26 cellular contexts compared by ENCODE assay signal in the genomic region with DNA sequence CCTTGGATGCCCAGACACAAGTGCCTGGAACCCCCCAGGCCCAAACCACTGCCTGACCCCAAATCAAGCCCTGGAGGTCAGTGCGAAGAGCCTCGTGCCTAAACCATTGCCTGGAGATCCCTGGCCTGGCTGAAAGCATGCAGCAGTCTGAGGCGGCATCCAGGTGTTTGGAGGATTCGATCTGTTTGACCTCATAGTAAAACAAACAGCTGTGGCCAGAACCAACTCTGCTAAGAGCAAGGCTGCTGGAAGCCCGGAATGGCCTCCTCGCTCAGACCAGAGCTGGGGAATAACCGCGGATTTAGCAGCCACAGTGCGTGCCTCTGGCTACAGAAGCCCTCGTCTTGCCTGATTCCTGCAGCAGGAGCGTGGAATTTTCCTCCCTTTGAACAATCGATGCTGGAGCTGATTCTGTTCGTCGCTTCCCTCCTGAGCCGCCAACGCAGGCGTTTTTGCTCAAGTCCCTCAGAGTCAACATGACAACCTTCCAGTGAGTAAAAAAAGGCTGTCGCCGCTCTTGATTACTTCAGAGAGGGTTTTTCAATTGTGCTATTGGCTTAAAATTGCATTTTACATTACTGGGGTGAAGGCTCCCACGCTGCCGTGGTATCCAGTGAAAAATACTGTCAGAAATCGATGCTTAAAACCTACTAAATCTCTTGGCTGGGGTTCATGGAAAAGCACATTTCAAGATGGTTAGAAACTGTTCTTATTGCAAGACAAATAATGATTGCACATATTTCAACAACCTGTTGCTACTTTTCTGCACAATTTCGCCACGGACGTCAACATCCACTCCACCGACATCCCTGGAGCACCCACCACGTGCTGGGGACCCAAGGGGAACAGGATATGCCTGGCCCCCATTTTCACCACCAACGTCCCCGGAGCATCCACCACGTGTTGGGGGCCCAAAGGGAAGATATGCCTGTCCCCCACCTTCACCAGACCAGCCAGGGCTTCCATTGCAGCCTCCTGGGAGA.
DNase-seq lines count a peak whose midpoint lies in the region; ATAC-seq, FAIRE-seq and TF ChIP-seq lines count a peak whose summit lies in the region.
"Had no signal": no experiment of that assay in that cellular context is flagged by ENCODE, and none has a peak within 500 bp of the region (broad histone marks: within the 10 kb centered on the region; RNA-seq: fewer than 3 reads in every experiment).

No MANE protein-coding gene starts in this region.

- WGBS in neuronal stem cell (ENCODE audit: extremely low coverage in 2 of 2, insufficient read length in 2 of 2, insufficient replicate concordance in 1 of 2), 2 donors, result no CpG with 5 or more reads among the region's 30 CpGs

- no peak overlapping the region for H3K4me3 ChIP-seq in astrocyte (ENCODE audit: insufficient read depth, low read depth, low read length)
- H3K4me3 ChIP-seq in neuronal stem cell (ENCODE audit: low read length in 2 of 2), result no peak overlapping the region

- H3K23ac ChIP-seq in neuronal stem cell (ENCODE audit: low read depth, low read length, poor library complexity), result no peak overlapping the region

- H3K4me1 Mint-ChIP-seq in astrocyte (ENCODE audit: low read depth, unreplicated experiment), result no peaks in the 10 kb centered on the region
- H3K4me1 Mint-ChIP-seq: CD4-positive, CD25-positive, alpha-beta regulatory T cell; IgD-negative memory B cell had no signal

- H3K4me2 ChIP-seq in astrocyte (ENCODE audit: low read length) (no peak overlapping the region), neuronal stem cell (ENCODE audit: insufficient read depth, low read length, poor library complexity, severe bottlenecking) (no peak overlapping the region)

- H2BK5ac ChIP-seq in neuronal stem cell (ENCODE audit: low read length), result no peak overlapping the region

- H4K20me1 ChIP-seq in astrocyte (ENCODE audit: insufficient read depth, low read length), result no peaks in the 10 kb centered on the region

- H3K27me3 ChIP-seq in astrocyte (ENCODE audit: insufficient read depth, low read length) (no peaks in the 10 kb centered on the region), neuronal stem cell (ENCODE audit: control insufficient read depth in 3 of 3, insufficient read depth in 3 of 3, low read depth in 1 of 3, low read length in 3 of 3) (peaks cover 0 to 6% (median 0%) of the 10 kb centered on the region in 3 experiments)

- H3K36me3 Mint-ChIP-seq in astrocyte (ENCODE audit: low read depth, unreplicated experiment), result no peaks in the 10 kb centered on the region
- H3K36me3 Mint-ChIP-seq: CD4-positive, CD25-positive, alpha-beta regulatory T cell; IgD-negative memory B cell had no signal

- no peaks in the 10 kb centered on the region for H3K79me2 ChIP-seq in astrocyte (ENCODE audit: insufficient read depth, low read length)

- H3K9me3 Mint-ChIP-seq in astrocyte (ENCODE audit: unreplicated experiment), result peaks cover 3% of the 10 kb centered on the region
- H3K9me3 Mint-ChIP-seq: CD4-positive, CD25-positive, alpha-beta regulatory T cell; IgD-negative memory B cell had no signal

- peak overlapping the region; percentile 66 for H2AK5ac ChIP-seq in neuronal stem cell (ENCODE audit: low read depth, low read length)

- no peak overlapping the region for H2BK12ac ChIP-seq in neuronal stem cell (ENCODE audit: low read length)

- H2BK15ac ChIP-seq in neuronal stem cell (ENCODE audit: low read length), result no peak overlapping the region

- TF ChIP-seq CTCF in astrocyte (IDR thresholded peaks at IDR 0.05; ENCODE audit: insufficient read depth, low read depth, low read length), result no peak

- ATAC-seq in GM21367 (IDR thresholded peaks at IDR 0.05; ENCODE audit: unreplicated experiment), result no peak
- ATAC-seq in HG03520 (IDR thresholded peaks at IDR 0.05; ENCODE audit: unreplicated experiment), result no peak
- ATAC-seq in GM18502 (IDR thresholded peaks at IDR 0.05; ENCODE audit: poor library complexity, unreplicated experiment), result no peak
- ATAC-seq: Right ventricle myocardium inferior had no signal

- no peaks in the 10 kb centered on the region for H3K4me1 ChIP-seq in astrocyte (ENCODE audit: insufficient read depth, low read length)
- no peaks in the 10 kb centered on the region for H3K4me1 ChIP-seq in neuronal stem cell (ENCODE audit: control insufficient read depth in 2 of 2, insufficient read depth in 1 of 2, low read depth in 1 of 2, low read length in 2 of 2)

- no peak for FAIRE-seq in astrocyte (lab: Jason Lieb, UNC)
- FAIRE-seq: G401.6, H1, HTR-8/SVneo, RCC 7860 had no signal

- peak overlapping the region; percentile 41 for H3K4me3 Mint-ChIP-seq in astrocyte (ENCODE audit: unreplicated experiment)
- H3K4me3 Mint-ChIP-seq: CD4-positive, CD25-positive, alpha-beta regulatory T cell had no signal

- H2BK120ac ChIP-seq in neuronal stem cell (ENCODE audit: low read depth, low read length), result no peak overlapping the region

- H3K18ac ChIP-seq in neuronal stem cell (ENCODE audit: low read length), result no peak overlapping the region

- no peak overlapping the region for H3K4ac ChIP-seq in neuronal stem cell (ENCODE audit: low read length)

- no peak overlapping the region for H4K91ac ChIP-seq in neuronal stem cell (ENCODE audit: low read depth, low read length, poor library complexity)

- H3K36me3 ChIP-seq in astrocyte (ENCODE audit: insufficient read depth, low read length), result no peaks in the 10 kb centered on the region
- no peaks in the 10 kb centered on the region for H3K36me3 ChIP-seq in neuronal stem cell (replicated peaks in 1 of 2; ENCODE audit: control insufficient read depth in 2 of 2, insufficient read depth in 2 of 2, low read length in 2 of 2)

- H3K27ac ChIP-seq in astrocyte (ENCODE audit: low read depth, low read length), result no peak overlapping the region
- no peak overlapping the region for H3K27ac ChIP-seq in neuronal stem cell (replicated peaks; ENCODE audit: low read length)
- H3K27ac ChIP-seq: 22Rv1 had no signal

- H4K8ac ChIP-seq in neuronal stem cell (ENCODE audit: low read depth, low read length), result no peak overlapping the region

- H3K9ac ChIP-seq in astrocyte (ENCODE audit: low read length), result no peak overlapping the region
- no peak overlapping the region for H3K9ac ChIP-seq in neuronal stem cell (ENCODE audit: low read depth, low read length, poor library complexity)

- no peak overlapping the region for H3K27ac Mint-ChIP-seq in astrocyte (ENCODE audit: unreplicated experiment)
- H3K27ac Mint-ChIP-seq: CD4-positive, CD25-positive, alpha-beta regulatory T cell; IgD-negative memory B cell had no signal

- DNase-seq in Ammon's horn (ENCODE audit: low spot score) (peak; percentile 59), astrocyte (ENCODE audit: low read depth) (no peak), left kidney (ENCODE audit: low read depth, low spot score) (peak; percentile 36), neuronal stem cell (ENCODE audit: low spot score) (no peak), SW 1271 (lab: John Stamatoyannopoulos, UW) (no peak)
- DNase-seq: AML-193; CD4-positive, CD25-positive, alpha-beta regulatory T cell; COR-L47; DMS 273 treated with DMSO at 0.1 percent for 48 hours; DND-41; Karpas-422; NCI-H1048; NCI-H1436 treated with DMSO at 0.1 percent for 48 hours; NCI-H2081 treated with DMSO at 0.1 percent for 48 hours; NCI-H510A; NCI-H774 had no signal

- H2AFZ ChIP-seq in astrocyte (ENCODE audit: low read depth, low read length) (no peak overlapping the region), neuronal stem cell (ENCODE audit: low read length) (no peak overlapping the region)

- peaks cover 1% of the 10 kb centered on the region for H3K79me1 ChIP-seq in neuronal stem cell (ENCODE audit: low read depth, low read length)

- H3K9me3 ChIP-seq in astrocyte (ENCODE audit: insufficient read depth, low read depth, low read length) (no peaks in the 10 kb centered on the region), neuronal stem cell (replicated peaks in 1 of 2; ENCODE audit: control insufficient read depth in 2 of 2, insufficient read depth in 1 of 2, low read depth in 1 of 2, low read length in 2 of 2) (no peaks in the 10 kb centered on the region)

- peaks cover 70% of the 10 kb centered on the region for H3K27me3 Mint-ChIP-seq in astrocyte (ENCODE audit: low read depth, unreplicated experiment)

- no peak overlapping the region for H3K14ac ChIP-seq in neuronal stem cell (ENCODE audit: low read length)

Comparison
In these comparisons a context has a peak if more than half of its experiments do, and no peak if none do; other contexts are left out.
1. DNase-seq: peak in Ammon's horn (single experiment) and left kidney (single experiment); none in astrocyte (single experiment), neuronal stem cell (single experiment) and SW 1271 (0 of 2).